Comparison of ENCODE assay signal across 8 cellular contexts in the genomic region with DNA sequence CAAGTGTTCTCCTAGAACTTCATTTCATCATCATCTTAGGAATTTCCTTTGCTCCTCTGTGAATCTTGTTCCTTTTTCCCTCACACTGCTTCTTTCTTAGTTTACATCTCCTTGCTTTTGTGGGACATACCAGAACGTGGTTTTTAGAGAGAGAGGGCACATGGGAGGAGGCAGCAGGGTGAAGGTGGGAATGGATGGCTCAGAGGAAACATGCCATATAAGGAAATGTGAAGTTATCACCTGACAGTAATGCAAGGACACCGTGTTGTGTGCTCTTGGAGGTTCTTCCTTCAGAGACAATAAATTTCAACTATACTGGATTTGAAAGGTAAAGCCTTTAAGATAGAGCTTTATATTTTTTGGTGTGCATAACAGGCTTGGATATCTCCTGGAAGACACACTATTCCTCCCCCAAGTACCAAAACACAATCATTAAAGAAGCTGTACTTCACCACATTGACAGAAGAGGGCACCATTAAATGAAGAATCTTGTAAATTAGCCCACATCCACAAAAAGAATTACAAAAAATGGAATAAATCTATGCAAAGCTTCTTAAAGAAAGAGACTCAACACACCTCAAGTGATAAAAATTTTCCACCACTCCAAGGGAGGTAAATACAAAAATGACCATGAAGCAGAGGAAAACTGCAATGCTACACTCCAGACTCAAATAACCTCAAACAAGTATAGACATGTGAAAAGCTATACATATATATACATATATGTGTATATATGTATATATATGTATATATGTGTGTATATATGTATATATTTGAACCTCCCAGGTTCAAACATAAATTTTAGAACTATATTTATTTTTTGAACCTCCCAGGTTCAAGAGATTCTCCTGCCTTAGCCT. TPM values are rescaled to one million over a fixed set of nuclear protein-coding genes. Genes with fewer than 3 reads are reported as not detected.
DNase-seq lines count a peak whose midpoint lies in the region; ATAC-seq and TF ChIP-seq lines count a peak whose summit lies in the region.

No MANE protein-coding gene starts in this region.

- 0 out of 2 replicates have a peak, but pooled peaks have one; percentile 20 for ATAC-seq in PC-3
- ATAC-seq in gastrocnemius medialis, result no peak
- no peak for ATAC-seq in GM21717 (IDR thresholded peaks at IDR 0.05; ENCODE audit: unreplicated experiment)
- no peak for ATAC-seq in HG02973 (IDR thresholded peaks at IDR 0.05; ENCODE audit: unreplicated experiment)

- H3K36me3 ChIP-seq in PC-3 (ENCODE audit: low read depth, low read length), result no peaks in the 10 kb centered on the region
- no peaks in the 10 kb centered on the region for H3K36me3 ChIP-seq in esophagus squamous epithelium
- H3K36me3 ChIP-seq in gastrocnemius medialis, result no peaks in the 10 kb centered on the region

- TF ChIP-seq POLR2A in esophagus squamous epithelium (IDR thresholded peaks at IDR 0.05), result no peak
- TF ChIP-seq POLR2A in gastrocnemius medialis (IDR thresholded peaks at IDR 0.05), result no peak

- H3K4me1 ChIP-seq in PC-3 (ENCODE audit: insufficient read depth, low read length) (no peaks in the 10 kb centered on the region), esophagus squamous epithelium (no peaks in the 10 kb centered on the region), gastrocnemius medialis (no peaks in the 10 kb centered on the region)

- H2AFZ ChIP-seq in PC-3 (ENCODE audit: low read length), result no peak overlapping the region

- WGBS in esophagus squamous epithelium, 2 donors, result 38 to 39% methylated on average over 2 of the region's 2 CpGs

- H3K4me2 ChIP-seq in PC-3 (ENCODE audit: low read length), result no peak overlapping the region

- no peaks in the 10 kb centered on the region for H3K79me2 ChIP-seq in PC-3 (ENCODE audit: low read length)

- POLR2A ChIA-PET in PC-3 (lab: Charles Lee; ENCODE audit: unreplicated experiment), result interaction anchor here (0.6 kb wide), 1 partner anchor 52 kb away, joined by 3 read pairs; no protein-coding TSS in a partner anchor

- H3K9me2 ChIP-seq in PC-3 (replicated peaks; ENCODE audit: low read length), result no peaks in the 10 kb centered on the region

- H3F3A ChIP-seq in PC-3 (ENCODE audit: low read length, unreplicated experiment), result no peaks in the 10 kb centered on the region

- CTCF ChIA-PET in PC-3 (lab: Charles Lee), result interaction anchor here (0.6 to 1.7 kb wide), 9 partner anchors 20 to 271 kb away, joined by 3 to 41 read pairs (median 4); a partner anchor contains a TSS

- H3K4me3 ChIP-seq in GM12864 (ENCODE audit: low read depth, low read length) (no peak overlapping the region), PC-3 (ENCODE audit: low read length) (no peak overlapping the region), esophagus squamous epithelium (no peak overlapping the region), gastrocnemius medialis (no peak overlapping the region)

- H3K9ac ChIP-seq in PC-3 (ENCODE audit: low read length), result no peak overlapping the region

- in situ Hi-C loops in gastrocnemius medialis (cut with MboI; ENCODE audit: low sequenced_read_pairs in 4 of 4), result no loop called here

- intact Hi-C loops in PC-3 (cut with micrococcal nuclease) (loop anchor here (1.0 to 10.0 kb wide), 4 partner anchors 52 to 602 kb away; no protein-coding TSS in a partner anchor), esophagus squamous epithelium (cut with DNase I) (no loop called here), gastrocnemius medialis (cut with DNase I; ENCODE audit: low total_unique reads) (no loop called here)

- H3K27me3 ChIP-seq in PC-3 (ENCODE audit: low read length) (no peaks in the 10 kb centered on the region), esophagus squamous epithelium (no peaks in the 10 kb centered on the region), gastrocnemius medialis (no peaks in the 10 kb centered on the region)

- BruUV-seq in PC-3 (replicated peaks; lab: Mats Ljungman, UMichigan), result no TSS peak

- no peaks in the 10 kb centered on the region for H4K20me1 ChIP-seq in PC-3 (ENCODE audit: low read length)

- H3K9me3 ChIP-seq in PC-3 (ENCODE audit: low read length) (no peaks in the 10 kb centered on the region), esophagus squamous epithelium (no peaks in the 10 kb centered on the region), gastrocnemius medialis (no peaks in the 10 kb centered on the region)

- DNase-seq in AG08396 (ENCODE audit: low spot score) (peak; percentile 8), GM12864 (ENCODE audit: low read depth) (no peak), PC-3 (peak; percentile 66), esophagus squamous epithelium (lab: John Stamatoyannopoulos, UW) (no peak), gastrocnemius medialis (no peak), ureter (ENCODE audit: low spot score) (no peak)

- H3K27ac ChIP-seq in PC-3 (ENCODE audit: low read length) (no peak overlapping the region), esophagus squamous epithelium (no peak overlapping the region), gastrocnemius medialis (no peak overlapping the region)

- TF ChIP-seq CTCF in GM12864 (IDR thresholded peaks at IDR 0.05; ENCODE audit: low read depth, low read length, missing control alignments), result peak; percentile 47
- peak; percentile 86 for TF ChIP-seq CTCF in PC-3 (conservative IDR thresholded peaks at IDR 0.05; ENCODE audit: low read depth, low read length)
- peak; percentile 29 to 73 (median 57) for TF ChIP-seq CTCF in esophagus squamous epithelium (IDR thresholded peaks at IDR 0.05)
- TF ChIP-seq CTCF in gastrocnemius medialis (IDR thresholded peaks at IDR 0.05 in 4 of 5, conservative IDR thresholded peaks at IDR 0.05 in 1 of 5), result peak in 4 of 5 experiments; percentile 10 to 44 (median 20)

RNA-seq across cellular contexts. Expression of a gene that starts 26.1 kb away (rescaled TPM):
- 155 and 175 TPM in 2 replicates for total RNA-seq in PC-3 (2014; rRNA removed)
- 10 to 100 TPM in 2 of 4 donors, 1 to 10 TPM in 2; 2.4 to 18.6 (median 12.4) TPM for total RNA-seq in esophagus squamous epithelium
- total RNA-seq in gastrocnemius medialis, result 1 to 10 TPM in 1 of 4 donors, under 1 TPM in 1, not detected in 2; 0.71 to 1.6 TPM
- 5.4 TPM for total RNA-seq in ureter

Comparison
In these comparisons a context has a peak if more than half of its experiments do, and no peak if none do; other contexts are left out.
1. DNase-seq: peak in AG08396 (single experiment) and PC-3 (single experiment); none in GM12864 (single experiment), esophagus squamous epithelium (single experiment), gastrocnemius medialis (0 of 2) and ureter (single experiment).
2. CTCF ChIP-seq: peak in every context shown above with its lines; median percentile 86 in PC-3; 57 in esophagus squamous epithelium; 47 in GM12864; 20 in gastrocnemius medialis.